ENCODE assay signal across 8 cellular contexts in the genomic region with DNA sequence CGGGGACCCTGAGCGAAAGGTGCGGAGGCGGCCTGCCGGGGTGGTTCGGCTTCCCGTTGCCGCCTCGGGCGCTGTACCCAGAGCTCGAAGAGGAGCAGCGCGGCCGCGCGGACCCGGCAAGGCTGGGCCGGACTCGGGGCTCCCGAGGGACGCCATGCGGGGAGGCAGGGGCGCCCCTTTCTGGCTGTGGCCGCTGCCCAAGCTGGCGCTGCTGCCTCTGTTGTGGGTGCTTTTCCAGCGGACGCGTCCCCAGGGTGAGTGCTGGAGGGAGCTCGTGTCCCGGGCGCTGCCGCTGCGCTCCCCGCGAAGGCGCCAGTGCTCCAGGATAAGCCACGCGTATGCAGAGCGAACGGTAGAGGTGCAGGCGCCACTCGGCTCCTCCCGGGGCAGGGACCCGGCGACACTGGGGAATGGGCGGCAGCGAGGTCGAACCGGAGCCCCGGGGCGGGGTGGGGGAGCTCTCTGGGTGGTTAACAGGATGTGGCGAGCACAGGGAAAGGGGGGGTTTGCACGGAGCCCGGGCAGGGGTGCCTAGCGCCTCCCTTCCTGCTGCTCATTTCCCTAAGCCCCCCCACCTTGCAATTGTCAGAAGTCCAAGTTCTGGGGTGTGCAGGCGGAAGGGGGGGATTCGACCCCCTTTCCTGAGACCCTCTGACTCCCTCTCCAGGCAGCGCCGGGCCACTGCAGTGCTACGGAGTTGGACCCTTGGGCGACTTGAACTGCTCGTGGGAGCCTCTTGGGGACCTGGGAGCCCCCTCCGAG. TPM values are rescaled to one million over a fixed set of nuclear protein-coding genes. Genes with fewer than 3 reads are reported as not detected.
A peak's percentile ranks its signal among the peaks of the same experiment; 100 is the strongest.
DNase-seq lines count a peak whose midpoint lies in the region; ATAC-seq and TF ChIP-seq lines count a peak whose summit lies in the region.

A gene (plus strand): TSS at position 44 of the 762 bp plus-strand sequence. CDS start 111 bp downstream, at position 155.

- in situ Hi-C loops in ACHN (cut with HindIII; ENCODE audit: low pct_ligation_motif_present, low pct_unique_long_range_greater_than_20kb, low sequenced_read_pairs) = no loop called here

- H3K27ac Mint-ChIP-seq in activated naive CD4-positive, alpha-beta T cell treated with anti-CD3 and anti-CD28 coated beads for 36 hours = peak within 1 kb of the TSS; percentile 92

- H3K4me3 Mint-ChIP-seq in activated naive CD4-positive, alpha-beta T cell treated with anti-CD3 and anti-CD28 coated beads for 36 hours = peak within 1 kb of the TSS; percentile 88

- WGBS in urinary bladder = under 1% methylated on average over 63 of the region's 63 CpGs

- no peaks in the 10 kb centered on the region for H3K4me1 ChIP-seq in cardiac muscle cell (ENCODE audit: low read depth)
- H3K4me1 ChIP-seq in urinary bladder (ENCODE audit: insufficient read depth) = no peaks in the 10 kb centered on the region

- H3K36me3 ChIP-seq in cardiac muscle cell (no peaks in the 10 kb centered on the region), urinary bladder (ENCODE audit: insufficient read depth) (peaks cover 2% of the 10 kb centered on the region)

- DNase-seq in ACHN (peak; percentile 55), HuH-7.5 (ENCODE audit: low spot score) (peak; percentile 80), cardiac muscle cell (ENCODE audit: low read depth in 1 of 2, low spot score in 1 of 2) (peak; percentile 51 to 61), posterior vena cava (ENCODE audit: low spot score) (peak; percentile 84)
- peak; percentile 84 for DNase-seq in activated naive CD4-positive, alpha-beta T cell treated with anti-CD3 and anti-CD28 coated beads for 36 hours

- peak; percentile 55 for TF ChIP-seq POLR2A in GM18526 (IDR thresholded peaks at IDR 0.05; ENCODE audit: extremely low read depth, insufficient read length)

- peak; percentile 79 for TF ChIP-seq CTCF in cardiac muscle cell (IDR thresholded peaks at IDR 0.05; ENCODE audit: low read depth, low read length)

- H3K27me3 Mint-ChIP-seq in activated naive CD4-positive, alpha-beta T cell treated with anti-CD3 and anti-CD28 coated beads for 36 hours (ENCODE audit: low read depth) = no peaks in the 10 kb centered on the region

- no peaks in the 10 kb centered on the region for H3K9me3 ChIP-seq in cardiac muscle cell (ENCODE audit: low read depth)

- CTCF ChIA-PET in activated naive CD4-positive, alpha-beta T cell treated with anti-CD3 and anti-CD28 coated beads for 36 hours (lab: Charles Lee) = interaction anchor here (0.6 to 1.7 kb wide), 17 partner anchors 9 to 315 kb away, joined by 3 to 13 read pairs (median 5); no protein-coding TSS in a partner anchor

- H3K4me1 Mint-ChIP-seq in activated naive CD4-positive, alpha-beta T cell treated with anti-CD3 and anti-CD28 coated beads for 36 hours (ENCODE audit: low read depth) = peaks cover 26% of the 10 kb centered on the region

- H3K27ac ChIP-seq in cardiac muscle cell (no peak within 1 kb of the TSS), urinary bladder (ENCODE audit: low read depth) (peak within 1 kb of the TSS; percentile 74)

- intact Hi-C loops in activated naive CD4-positive, alpha-beta T cell treated with anti-CD3 and anti-CD28 coated beads for 36 hours (cut with micrococcal nuclease) = loop anchor here (1.0 to 5.0 kb wide), 5 partner anchors 26 to 152 kb away; a partner anchor contains a TSS
- intact Hi-C loops in posterior vena cava (cut with DNase I) = no loop called here

- no peaks in the 10 kb centered on the region for H3K9me3 Mint-ChIP-seq in activated naive CD4-positive, alpha-beta T cell treated with anti-CD3 and anti-CD28 coated beads for 36 hours

- peak; percentile 87 for ATAC-seq in SK-N-SH treated with all-trans-retinoic acid at 6 μM for 48 hours

- no peaks in the 10 kb centered on the region for H3K27me3 ChIP-seq in cardiac muscle cell

- H3K4me3 ChIP-seq in cardiac muscle cell = peak within 1 kb of the TSS; percentile 57
- H3K4me3 ChIP-seq in urinary bladder (ENCODE audit: low read depth, low read length) = peak within 1 kb of the TSS; percentile 51

- peaks cover 12% of the 10 kb centered on the region for H3K36me3 Mint-ChIP-seq in activated naive CD4-positive, alpha-beta T cell treated with anti-CD3 and anti-CD28 coated beads for 36 hours (ENCODE audit: low read depth)

TF ChIP-seq in SK-N-SH treated with all-trans-retinoic acid at 6 μM for 48 hours, 23 proteins besides CTCF, POLR2A, EP300 and RAD21:
- TF ChIP-seq RARB (CRISPR knock-in tag; IDR thresholded peaks at IDR 0.05) = no peak
- TF ChIP-seq SNAI2 (CRISPR knock-in tag; IDR thresholded peaks at IDR 0.05) = no peak
- TF ChIP-seq, protein P1, sequence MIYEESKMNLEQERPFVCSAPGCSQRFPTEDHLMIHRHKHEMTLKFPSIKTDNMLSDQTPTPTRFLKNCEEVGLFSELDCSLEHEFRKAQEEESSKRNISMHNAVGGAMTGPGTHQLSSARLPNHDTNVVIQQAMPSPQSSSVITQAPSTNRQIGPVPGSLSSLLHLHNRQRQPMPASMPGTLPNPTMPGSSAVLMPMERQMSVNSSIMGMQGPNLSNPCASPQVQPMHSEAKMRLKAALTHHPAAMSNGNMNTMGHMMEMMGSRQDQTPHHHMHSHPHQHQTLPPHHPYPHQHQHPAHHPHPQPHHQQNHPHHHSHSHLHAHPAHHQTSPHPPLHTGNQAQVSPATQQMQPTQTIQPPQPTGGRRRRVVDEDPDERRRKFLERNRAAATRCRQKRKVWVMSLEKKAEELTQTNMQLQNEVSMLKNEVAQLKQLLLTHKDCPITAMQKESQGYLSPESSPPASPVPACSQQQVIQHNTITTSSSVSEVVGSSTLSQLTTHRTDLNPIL (CRISPR knock-in tag; IDR thresholded peaks at IDR 0.05; ENCODE audit: low read depth) = no peak

RNA-seq across cellular contexts. Expression of the gene that starts here (rescaled TPM):
- total RNA-seq in activated naive CD4-positive, alpha-beta T cell treated with anti-CD3 and anti-CD28 coated beads for 36 hours = 10 to 100 TPM; 59.3 to 59.4 TPM
- total RNA-seq in cardiac muscle cell = 4.6 and 7.1 TPM in 2 replicates
- polyA plus RNA-seq in cardiac muscle cell = 4.3 and 17.1 TPM in 2 replicates
- total RNA-seq in posterior vena cava = 1 to 10 TPM; 3.6 to 5.3 TPM
- 2.0 TPM for total RNA-seq in urinary bladder
- polyA plus RNA-seq in urinary bladder = 4.8 TPM
